Comparison of ENCODE assay signal across 9 cellular contexts in genomic region chr10:36443233-36443632, GRCh38.
"Had no signal": no experiment of that assay in that cellular context is flagged by ENCODE, and none has a peak within 500 bp of the region (broad histone marks: within the 10 kb centered on the region; RNA-seq: fewer than 3 reads in every experiment).

No MANE protein-coding gene starts in this region.

- H3K27ac Mint-ChIP-seq: HFFc6 had no signal

- DNase-seq: GM23248, GOT3, H7, HFFc6, IMR-90 had no signal

- ATAC-seq: HCT116, K562 had no signal

- H2AFZ ChIP-seq: GM23248 had no signal

- FAIRE-seq: HTR-8/SVneo, K562 had no signal

- H3K27ac ChIP-seq: GM23248 had no signal

- H3K9ac ChIP-seq: GM23248 had no signal

- H3K4me1 ChIP-seq: HAP-1 had no signal

- H3K4me3 ChIP-seq: GM23248, HAP-1, K562 had no signal

- H3K4me3 Mint-ChIP-seq: HFFc6 had no signal

- H3K36me3 ChIP-seq: HAP-1 had no signal

- H3K9me3 ChIP-seq: HAP-1 had no signal
